17 cellular contexts compared by ENCODE assay signal in the genomic region with DNA sequence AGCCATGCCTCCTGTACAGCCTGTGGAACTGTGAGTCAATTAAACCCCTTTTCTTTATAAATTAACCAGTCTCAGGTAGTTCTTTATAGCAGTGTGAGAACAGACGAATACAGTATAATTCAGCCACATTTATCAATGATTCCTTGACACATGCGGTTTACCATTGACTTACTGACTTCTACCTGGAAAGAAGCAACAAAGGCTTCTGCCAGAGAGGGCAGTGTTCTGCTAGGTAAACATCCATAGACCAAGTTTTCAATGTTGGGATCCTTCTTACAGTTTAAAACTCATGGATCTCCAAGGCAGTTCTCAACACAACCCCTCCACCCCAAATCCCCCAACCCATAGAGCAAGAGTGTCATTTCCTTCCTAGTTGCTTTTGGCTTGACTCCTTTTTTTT.
DNase-seq lines count a peak whose midpoint lies in the region; ATAC-seq and TF ChIP-seq lines count a peak whose summit lies in the region.
"Had no signal": no experiment of that assay in that cellular context is flagged by ENCODE, and none has a peak within 500 bp of the region (broad histone marks: within the 10 kb centered on the region; RNA-seq: fewer than 3 reads in every experiment).

No MANE protein-coding gene starts in this region.

- H3K9ac ChIP-seq in Loucy (ENCODE audit: low read depth, low read length, poor library complexity, severe bottlenecking): no peak overlapping the region

- H3K4me1 ChIP-seq in Loucy (ENCODE audit: insufficient read depth, low read length, poor library complexity, severe bottlenecking) (no peaks in the 10 kb centered on the region), gastroesophageal sphincter (no peaks in the 10 kb centered on the region)
- H3K4me1 ChIP-seq: esophagus squamous epithelium, vagina had no signal

- H3K9me2 ChIP-seq in Loucy (replicated peaks; ENCODE audit: low read depth, low read length): no peaks in the 10 kb centered on the region

- no peak for TF ChIP-seq EP300 in gastroesophageal sphincter (IDR thresholded peaks at IDR 0.05)

- DNase-seq in astrocyte of the cerebellum (ENCODE audit: low read depth) (no peak), nephron progenitor cell (no peak), T-helper 17 cell (no peak)
- no peak for DNase-seq in activated effector memory CD4-positive, alpha-beta T cell treated with Interleukin-2 at 50 U/mL for 16 hours
- DNase-seq: activated CD4-positive, CD25-positive, alpha-beta regulatory T cell; activated CD8-positive, alpha-beta memory T cell treated with anti-CD3 and anti-CD28 coated beads, Interleukin-2, amount 10 ng/mL, durations not matched to agents 7 days and 5 days; dermis blood vessel endothelial cell; esophagus squamous epithelium; MG63; NCI-H2081 treated with DMSO at 0.1 percent for 48 hours had no signal

- no peak for ATAC-seq in gastroesophageal sphincter
- ATAC-seq in T-helper 17 cell: no peak
- ATAC-seq: activated CD8-positive, alpha-beta memory T cell treated with anti-CD3 and anti-CD28 coated beads, Interleukin-2, amount 10 ng/mL, durations not matched to agents 7 days and 5 days; left lobe of liver had no signal

- H4K20me1 ChIP-seq in Loucy (ENCODE audit: insufficient read depth, low read length, poor library complexity, severe bottlenecking): no peaks in the 10 kb centered on the region

- no peak overlapping the region for H3K4me3 Mint-ChIP-seq in nephron progenitor cell
- H3K4me3 Mint-ChIP-seq in T-helper 17 cell: no peak overlapping the region
- H3K4me3 Mint-ChIP-seq: activated CD8-positive, alpha-beta memory T cell treated with anti-CD3 and anti-CD28 coated beads, Interleukin-2, amount 10 ng/mL, durations not matched to agents 7 days and 5 days; CD14-positive monocyte had no signal

- WGBS in gastroesophageal sphincter (ENCODE audit: low coverage in 1 of 2), 2 donors: 79% methylated on average over 2 of the region's 2 CpGs; no CpG with 5 or more reads in 1 of the 2 donors

- H3K79me2 ChIP-seq in Loucy (ENCODE audit: insufficient read depth, low read length): no peaks in the 10 kb centered on the region

- H3K9me3 Mint-ChIP-seq in nephron progenitor cell: no peaks in the 10 kb centered on the region

- H3K27ac ChIP-seq in gastroesophageal sphincter: no peak overlapping the region
- H3K27ac ChIP-seq: esophagus squamous epithelium, HL-60, vagina had no signal

- H2AFZ ChIP-seq in Loucy (ENCODE audit: low read length): no peak overlapping the region

- TF ChIP-seq POLR2A in gastroesophageal sphincter (IDR thresholded peaks at IDR 0.05): no peak

- TF ChIP-seq CTCF in GM12872 (IDR thresholded peaks at IDR 0.05; ENCODE audit: insufficient read depth, low read depth, low read length): peak; percentile 35; the same call in 1 of the 3 replicates
- TF ChIP-seq CTCF in Loucy (conservative IDR thresholded peaks at IDR 0.05; ENCODE audit: low read length): peak; percentile 43
- TF ChIP-seq CTCF in astrocyte of the cerebellum (IDR thresholded peaks at IDR 0.05; ENCODE audit: low read depth, low read length, missing control alignments): peak; percentile 6
- peak; percentile 27 for TF ChIP-seq CTCF in nephron progenitor cell (IDR thresholded peaks at IDR 0.05)
- TF ChIP-seq CTCF in gastroesophageal sphincter (IDR thresholded peaks at IDR 0.05): no peak

- no peaks in the 10 kb centered on the region for H3K9me3 ChIP-seq in Loucy (ENCODE audit: insufficient read depth, low read depth, low read length)
- no peaks in the 10 kb centered on the region for H3K9me3 ChIP-seq in gastroesophageal sphincter
- H3K9me3 ChIP-seq in T-helper 17 cell (ENCODE audit: control insufficient read depth, low read length, poor library complexity, severe bottlenecking): no peaks in the 10 kb centered on the region
- H3K9me3 ChIP-seq: esophagus squamous epithelium, MG63, vagina had no signal

- no peak overlapping the region for H3K4me2 ChIP-seq in Loucy (ENCODE audit: low read depth, low read length, poor library complexity, severe bottlenecking)

- no peaks in the 10 kb centered on the region for H3F3A ChIP-seq in Loucy (ENCODE audit: low read depth)

- no peaks in the 10 kb centered on the region for H3K27me3 ChIP-seq in Loucy (ENCODE audit: insufficient read depth, low read length, poor library complexity, severe bottlenecking)
- H3K27me3 ChIP-seq in gastroesophageal sphincter: peaks cover 14% of the 10 kb centered on the region
- H3K27me3 ChIP-seq: vagina had no signal

- in situ Hi-C loops in astrocyte of the cerebellum (cut with HindIII; ENCODE audit: low sequenced_read_pairs): no loop called here

- H3K27me3 Mint-ChIP-seq in nephron progenitor cell (ENCODE audit: low read depth, poor library complexity) (peaks cover 19% of the 10 kb centered on the region), T-helper 17 cell (peaks cover 30% of the 10 kb centered on the region)

- H3K4me1 Mint-ChIP-seq in nephron progenitor cell: no peaks in the 10 kb centered on the region
- H3K4me1 Mint-ChIP-seq in T-helper 17 cell: no peaks in the 10 kb centered on the region
- H3K4me1 Mint-ChIP-seq: activated CD8-positive, alpha-beta memory T cell treated with anti-CD3 and anti-CD28 coated beads, Interleukin-2, amount 10 ng/mL, durations not matched to agents 7 days and 5 days; CD14-positive monocyte had no signal

- H3K4me3 ChIP-seq in Loucy (ENCODE audit: low read length, poor library complexity, severe bottlenecking): no peak overlapping the region
- no peak overlapping the region for H3K4me3 ChIP-seq in astrocyte of the cerebellum (ENCODE audit: low read depth, low read length)
- H3K4me3 ChIP-seq in gastroesophageal sphincter: no peak overlapping the region
- H3K4me3 ChIP-seq: esophagus squamous epithelium, MG63, vagina had no signal

- H3K36me3 ChIP-seq in Loucy (ENCODE audit: insufficient read depth, low read length) (no peaks in the 10 kb centered on the region), gastroesophageal sphincter (no peaks in the 10 kb centered on the region)
- H3K36me3 ChIP-seq: esophagus squamous epithelium, MG63, vagina had no signal

- H3K36me3 Mint-ChIP-seq in nephron progenitor cell (ENCODE audit: low read depth) (no peaks in the 10 kb centered on the region), T-helper 17 cell (ENCODE audit: low read depth) (no peaks in the 10 kb centered on the region)
- H3K36me3 Mint-ChIP-seq: activated CD8-positive, alpha-beta memory T cell treated with anti-CD3 and anti-CD28 coated beads, Interleukin-2, amount 10 ng/mL, durations not matched to agents 7 days and 5 days; CD14-positive monocyte had no signal

- no peak overlapping the region for H3K27ac Mint-ChIP-seq in nephron progenitor cell
- no peak overlapping the region for H3K27ac Mint-ChIP-seq in T-helper 17 cell
- H3K27ac Mint-ChIP-seq: activated CD8-positive, alpha-beta memory T cell treated with anti-CD3 and anti-CD28 coated beads, Interleukin-2, amount 10 ng/mL, durations not matched to agents 7 days and 5 days; CD14-positive monocyte had no signal

Comparison
In these comparisons a context has a peak if more than half of its experiments do, and no peak if none do; other contexts are left out.
1. CTCF ChIP-seq: peak in GM12872 (single experiment), Loucy (single experiment), astrocyte of the cerebellum (single experiment) and nephron progenitor cell (single experiment); none in gastroesophageal sphincter (0 of 4).